In genomic region chr22:46294784-46295183, GRCh38 we compare ENCODE assay signal across 14 cellular contexts. TPM values are rescaled to one million over a fixed set of nuclear protein-coding genes. Genes with fewer than 3 reads are reported as not detected.
DNase-seq lines count a peak whose midpoint lies in the region; ATAC-seq and TF ChIP-seq lines count a peak whose summit lies in the region.
"Had no signal": no experiment of that assay in that cellular context is flagged by ENCODE, and none has a peak within 500 bp of the region (broad histone marks: within the 10 kb centered on the region; RNA-seq: fewer than 3 reads in every experiment).

No MANE protein-coding gene starts in this region.

- peaks cover 40% of the 10 kb centered on the region for H3K79me2 ChIP-seq in MM.1S (ENCODE audit: low read length)
- H3K79me2 ChIP-seq in osteoblast (ENCODE audit: insufficient read depth, low read length), result peaks cover 27% of the 10 kb centered on the region

- H3K4me3 ChIP-seq in MM.1S (ENCODE audit: low read length) (no peak overlapping the region), osteoblast (ENCODE audit: insufficient read depth, low read length) (no peak overlapping the region)
- H3K4me3 ChIP-seq: A549, esophagus squamous epithelium had no signal

- peaks cover 50% of the 10 kb centered on the region for H3K36me3 Mint-ChIP-seq in activated CD4-positive, alpha-beta T cell treated with anti-CD3 and anti-CD28 coated beads, Interleukin-2, amount 10 ng/mL, durations not matched to agents 24 days and 14 days (ENCODE audit: low read depth)
- H3K36me3 Mint-ChIP-seq in brain, result peaks cover 17% of the 10 kb centered on the region

- no peak overlapping the region for H3K27ac Mint-ChIP-seq in activated CD4-positive, alpha-beta T cell treated with anti-CD3 and anti-CD28 coated beads, Interleukin-2, amount 10 ng/mL, durations not matched to agents 24 days and 14 days
- peak overlapping the region in 4 of 5 experiments; percentile 32 to 98 (median 56) for H3K27ac Mint-ChIP-seq in brain

- H3K27me3 Mint-ChIP-seq in activated CD4-positive, alpha-beta T cell treated with anti-CD3 and anti-CD28 coated beads, Interleukin-2, amount 10 ng/mL, durations not matched to agents 24 days and 14 days, result no peaks in the 10 kb centered on the region
- peaks cover 10% of the 10 kb centered on the region for H3K27me3 Mint-ChIP-seq in brain

- H3K9me3 Mint-ChIP-seq in activated CD4-positive, alpha-beta T cell treated with anti-CD3 and anti-CD28 coated beads, Interleukin-2, amount 10 ng/mL, durations not matched to agents 24 days and 14 days, result no peaks in the 10 kb centered on the region
- H3K9me3 Mint-ChIP-seq in brain, result no peaks in the 10 kb centered on the region

- H3K36me3 ChIP-seq in MM.1S (replicated peaks; ENCODE audit: insufficient read depth, low read length), result no peaks in the 10 kb centered on the region
- peaks cover 25% of the 10 kb centered on the region for H3K36me3 ChIP-seq in osteoblast (ENCODE audit: insufficient read depth, low read length)

- TF ChIP-seq CTCF in MM.1S (IDR thresholded peaks at IDR 0.05; ENCODE audit: low read length) (no peak), brain (conservative IDR thresholded peaks at IDR 0.05) (no peak), osteoblast (IDR thresholded peaks at IDR 0.05; ENCODE audit: extremely low read depth, low read depth, low read length) (no peak)

- no peak overlapping the region for H3K27ac ChIP-seq in MM.1S (ENCODE audit: low read length)
- no peak overlapping the region for H3K27ac ChIP-seq in osteoblast (ENCODE audit: low read depth, low read length)

- ATAC-seq in HG03045 (IDR thresholded peaks at IDR 0.05; ENCODE audit: unreplicated experiment), result no peak
- ATAC-seq: A549 had no signal

- peak overlapping the region; percentile 91 for H3K4me3 Mint-ChIP-seq in activated CD4-positive, alpha-beta T cell treated with anti-CD3 and anti-CD28 coated beads, Interleukin-2, amount 10 ng/mL, durations not matched to agents 24 days and 14 days
- peak overlapping the region; percentile 87 to 98 (median 95) for H3K4me3 Mint-ChIP-seq in brain

- H3K9ac ChIP-seq in MM.1S (ENCODE audit: low read length), result no peak overlapping the region

- peaks cover 41% of the 10 kb centered on the region for H3K4me1 Mint-ChIP-seq in activated CD4-positive, alpha-beta T cell treated with anti-CD3 and anti-CD28 coated beads, Interleukin-2, amount 10 ng/mL, durations not matched to agents 24 days and 14 days
- H3K4me1 Mint-ChIP-seq in brain, result peaks cover 57% of the 10 kb centered on the region

- H3K27me3 ChIP-seq in MM.1S (replicated peaks; ENCODE audit: insufficient read depth, low read length) (no peaks in the 10 kb centered on the region), osteoblast (ENCODE audit: insufficient read depth, low read length) (no peaks in the 10 kb centered on the region)
- H3K27me3 ChIP-seq: esophagus squamous epithelium had no signal

- H2AFZ ChIP-seq in MM.1S (ENCODE audit: low read length), result no peak overlapping the region
- H2AFZ ChIP-seq in osteoblast (ENCODE audit: low read length), result no peak overlapping the region

- no peaks in the 10 kb centered on the region for H3K9me2 ChIP-seq in MM.1S (replicated peaks; ENCODE audit: insufficient read depth, low read length)

- intact Hi-C loops in activated CD4-positive, alpha-beta T cell treated with anti-CD3 and anti-CD28 coated beads, Interleukin-2, amount 10 ng/mL, durations not matched to agents 24 days and 14 days (cut with micrococcal nuclease), result loop anchor here (5.0 kb wide), 3 partner anchors 42 to 172 kb away; partner anchors contain the start of genes CDPF1 and PPARA

- H4K20me1 ChIP-seq in MM.1S (ENCODE audit: insufficient read depth, low read length) (no peaks in the 10 kb centered on the region), osteoblast (ENCODE audit: insufficient read depth, low read length) (no peaks in the 10 kb centered on the region)

- DNase-seq in activated CD4-positive, alpha-beta T cell treated with anti-CD3 and anti-CD28 coated beads, Interleukin-2, amount 10 ng/mL, durations not matched to agents 24 days and 14 days, result no peak
- no peak for DNase-seq in activated CD4-positive, alpha-beta T cell treated with anti-CD3 and anti-CD28 coated beads for 48 hours
- DNase-seq in MM.1S, result no peak
- peak; percentile 60 for DNase-seq in osteoblast (ENCODE audit: insufficient read length, low spot score, missing footprints)
- no peak for DNase-seq in ecto neural progenitor cell (ENCODE audit: low spot score)
- DNase-seq in hepatic stellate cell (ENCODE audit: low spot score), result no peak
- DNase-seq: amygdala, esophagus squamous epithelium, left colon, NCI-H2081 had no signal

- H3K4me2 ChIP-seq in MM.1S (ENCODE audit: low read depth, low read length), result peak overlapping the region; percentile 99; the same call in 1 of the 2 replicates
- no peak overlapping the region for H3K4me2 ChIP-seq in osteoblast (ENCODE audit: insufficient read depth, low read length)

- H3K9me3 ChIP-seq in MM.1S (replicated peaks; ENCODE audit: insufficient read depth, low read length) (no peaks in the 10 kb centered on the region), osteoblast (ENCODE audit: low read depth, low read length) (no peaks in the 10 kb centered on the region)
- H3K9me3 ChIP-seq: A549 had no signal

- peaks cover 40% of the 10 kb centered on the region for H3F3A ChIP-seq in MM.1S (ENCODE audit: insufficient read depth, low read length)

- peaks cover 41% of the 10 kb centered on the region for H3K4me1 ChIP-seq in MM.1S (ENCODE audit: low read length)
- H3K4me1 ChIP-seq in osteoblast (ENCODE audit: insufficient read depth, low read length), result peaks cover 20% of the 10 kb centered on the region

RNA-seq across cellular contexts. Expression of gene GTSE1, which starts 1.9 kb away (rescaled TPM):
- total RNA-seq in activated CD4-positive, alpha-beta T cell treated with anti-CD3 and anti-CD28 coated beads, Interleukin-2, amount 10 ng/mL, durations not matched to agents 24 days and 14 days, result 37.6 and 40.8 TPM in 2 replicates
- 31.9 TPM for polyA plus RNA-seq in brain (ENCODE audit: insufficient read depth, low read depth, low replicate concordance)
- total RNA-seq in osteoblast, result 1.8 and 2.1 TPM in 2 replicates

RNA-seq across cellular contexts. Expression of gene TTC38, which starts 27.0 kb away (rescaled TPM):
- 19.2 and 20.3 TPM in 2 replicates for total RNA-seq in activated CD4-positive, alpha-beta T cell treated with anti-CD3 and anti-CD28 coated beads, Interleukin-2, amount 10 ng/mL, durations not matched to agents 24 days and 14 days
- 24.7 TPM for polyA plus RNA-seq in brain (ENCODE audit: insufficient read depth, low read depth, low replicate concordance)
- 25.6 and 29.3 TPM in 2 replicates for total RNA-seq in osteoblast

RNA-seq across cellular contexts. Expression of gene PKDREJ, which starts 31.6 kb away (rescaled TPM):
- not detected in 2 replicates for total RNA-seq in activated CD4-positive, alpha-beta T cell treated with anti-CD3 and anti-CD28 coated beads, Interleukin-2, amount 10 ng/mL, durations not matched to agents 24 days and 14 days
- not detected for polyA plus RNA-seq in brain (ENCODE audit: insufficient read depth, low read depth, low replicate concordance)
- not detected in 2 replicates for total RNA-seq in osteoblast
- total RNA-seq: M059J had no signal
- polyA plus RNA-seq: A549 had no signal

RNA-seq across cellular contexts. Expression of gene TRMU, which starts 40.7 kb away (rescaled TPM):
- total RNA-seq in activated CD4-positive, alpha-beta T cell treated with anti-CD3 and anti-CD28 coated beads, Interleukin-2, amount 10 ng/mL, durations not matched to agents 24 days and 14 days, result 79.9 and 84.4 TPM in 2 replicates
- 28.2 TPM for polyA plus RNA-seq in brain (ENCODE audit: insufficient read depth, low read depth, low replicate concordance)
- total RNA-seq in osteoblast, result 18.9 and 22.1 TPM in 2 replicates

RNA-seq across cellular contexts. Expression of gene CDPF1, which starts 44.7 kb away (rescaled TPM):
- 10.4 and 10.6 TPM in 2 replicates for total RNA-seq in activated CD4-positive, alpha-beta T cell treated with anti-CD3 and anti-CD28 coated beads, Interleukin-2, amount 10 ng/mL, durations not matched to agents 24 days and 14 days
- polyA plus RNA-seq in brain (ENCODE audit: insufficient read depth, low read depth, low replicate concordance), result 11.0 TPM
- total RNA-seq in osteoblast, result 12.7 and 15.0 TPM in 2 replicates

Comparison
In these comparisons a context has a peak if more than half of its experiments do, and no peak if none do; other contexts are left out.
1. RNA of gene GTSE1, which starts 1.9 kb away (total RNA-seq): 37.6 to 40.8 TPM in activated CD4-positive, alpha-beta T cell treated with anti-CD3 and anti-CD28 coated beads, Interleukin-2, amount 10 ng/mL, durations not matched to agents 24 days and 14 days; 1.8 to 2.1 TPM in osteoblast; every median in the first group is over 10 times any median in the second.